Comparison of ENCODE assay signal across 1 cellular context in the genomic region with DNA sequence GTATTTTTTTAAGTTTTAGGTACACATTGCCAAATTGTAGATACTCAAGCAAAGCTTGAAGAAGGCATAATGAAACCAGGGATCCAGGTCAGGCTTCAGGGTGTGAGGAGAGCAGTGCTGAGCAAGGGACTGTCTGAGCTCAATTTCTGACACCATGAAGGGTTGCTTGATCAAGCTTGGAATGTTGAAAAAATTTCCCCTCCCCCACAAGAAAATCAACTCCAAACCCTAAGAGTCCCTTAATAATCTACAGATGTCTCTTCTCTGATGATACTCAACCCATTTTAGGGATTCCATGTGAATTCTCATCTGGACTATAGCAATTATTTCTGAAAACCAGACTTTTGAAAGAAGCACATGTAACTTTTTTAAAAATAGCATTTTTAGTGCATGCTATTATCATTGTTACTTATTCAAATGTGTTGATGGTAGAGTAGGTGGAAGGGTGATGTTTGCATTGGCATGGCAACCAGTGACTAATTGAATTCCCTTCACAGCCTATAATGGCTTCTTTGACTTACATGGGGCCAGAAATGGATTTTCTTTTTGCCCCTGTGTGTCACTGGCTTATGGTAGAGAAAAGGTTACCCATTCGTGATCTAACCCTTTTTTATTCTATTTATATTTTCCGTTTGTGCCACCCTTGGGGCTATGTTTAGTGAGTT.
TF ChIP-seq lines count a peak whose summit lies in the region.

No MANE protein-coding gene starts in this region.

TF ChIP-seq in WTC11, 78 proteins besides CTCF, POLR2A, EP300 and RAD21 (continued from another document):
- TF ChIP-seq, protein P1, sequence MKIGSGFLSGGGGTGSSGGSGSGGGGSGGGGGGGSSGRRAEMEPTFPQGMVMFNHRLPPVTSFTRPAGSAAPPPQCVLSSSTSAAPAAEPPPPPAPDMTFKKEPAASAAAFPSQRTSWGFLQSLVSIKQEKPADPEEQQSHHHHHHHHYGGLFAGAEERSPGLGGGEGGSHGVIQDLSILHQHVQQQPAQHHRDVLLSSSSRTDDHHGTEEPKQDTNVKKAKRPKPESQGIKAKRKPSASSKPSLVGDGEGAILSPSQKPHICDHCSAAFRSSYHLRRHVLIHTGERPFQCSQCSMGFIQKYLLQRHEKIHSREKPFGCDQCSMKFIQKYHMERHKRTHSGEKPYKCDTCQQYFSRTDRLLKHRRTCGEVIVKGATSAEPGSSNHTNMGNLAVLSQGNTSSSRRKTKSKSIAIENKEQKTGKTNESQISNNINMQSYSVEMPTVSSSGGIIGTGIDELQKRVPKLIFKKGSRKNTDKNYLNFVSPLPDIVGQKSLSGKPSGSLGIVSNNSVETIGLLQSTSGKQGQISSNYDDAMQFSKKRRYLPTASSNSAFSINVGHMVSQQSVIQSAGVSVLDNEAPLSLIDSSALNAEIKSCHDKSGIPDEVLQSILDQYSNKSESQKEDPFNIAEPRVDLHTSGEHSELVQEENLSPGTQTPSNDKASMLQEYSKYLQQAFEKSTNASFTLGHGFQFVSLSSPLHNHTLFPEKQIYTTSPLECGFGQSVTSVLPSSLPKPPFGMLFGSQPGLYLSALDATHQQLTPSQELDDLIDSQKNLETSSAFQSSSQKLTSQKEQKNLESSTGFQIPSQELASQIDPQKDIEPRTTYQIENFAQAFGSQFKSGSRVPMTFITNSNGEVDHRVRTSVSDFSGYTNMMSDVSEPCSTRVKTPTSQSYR (CRISPR knock-in tag; IDR thresholded peaks at IDR 0.05): no peak
- TF ChIP-seq, protein P2, sequence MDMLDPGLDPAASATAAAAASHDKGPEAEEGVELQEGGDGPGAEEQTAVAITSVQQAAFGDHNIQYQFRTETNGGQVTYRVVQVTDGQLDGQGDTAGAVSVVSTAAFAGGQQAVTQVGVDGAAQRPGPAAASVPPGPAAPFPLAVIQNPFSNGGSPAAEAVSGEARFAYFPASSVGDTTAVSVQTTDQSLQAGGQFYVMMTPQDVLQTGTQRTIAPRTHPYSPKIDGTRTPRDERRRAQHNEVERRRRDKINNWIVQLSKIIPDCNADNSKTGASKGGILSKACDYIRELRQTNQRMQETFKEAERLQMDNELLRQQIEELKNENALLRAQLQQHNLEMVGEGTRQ (CRISPR knock-in tag; IDR thresholded peaks at IDR 0.05): no peak
- TF ChIP-seq ETV6 (CRISPR knock-in tag; IDR thresholded peaks at IDR 0.05) (no peak), MXD4 (CRISPR knock-in tag; IDR thresholded peaks at IDR 0.05; ENCODE audit: borderline replicate concordance) (no peak), SMAD3 (CRISPR knock-in tag; IDR thresholded peaks at IDR 0.05; ENCODE audit: borderline replicate concordance) (no peak)
- TF ChIP-seq, protein P3, sequence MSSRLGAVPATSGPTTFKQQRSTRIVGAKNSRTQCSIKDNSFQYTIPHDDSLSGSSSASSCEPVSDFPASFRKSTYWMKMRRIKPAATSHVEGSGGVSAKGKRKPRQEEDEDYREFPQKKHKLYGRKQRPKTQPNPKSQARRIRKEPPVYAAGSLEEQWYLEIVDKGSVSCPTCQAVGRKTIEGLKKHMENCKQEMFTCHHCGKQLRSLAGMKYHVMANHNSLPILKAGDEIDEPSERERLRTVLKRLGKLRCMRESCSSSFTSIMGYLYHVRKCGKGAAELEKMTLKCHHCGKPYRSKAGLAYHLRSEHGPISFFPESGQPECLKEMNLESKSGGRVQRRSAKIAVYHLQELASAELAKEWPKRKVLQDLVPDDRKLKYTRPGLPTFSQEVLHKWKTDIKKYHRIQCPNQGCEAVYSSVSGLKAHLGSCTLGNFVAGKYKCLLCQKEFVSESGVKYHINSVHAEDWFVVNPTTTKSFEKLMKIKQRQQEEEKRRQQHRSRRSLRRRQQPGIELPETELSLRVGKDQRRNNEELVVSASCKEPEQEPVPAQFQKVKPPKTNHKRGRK (CRISPR knock-in tag; IDR thresholded peaks at IDR 0.05; ENCODE audit: borderline replicate concordance): no peak
- TF ChIP-seq, protein P4, sequence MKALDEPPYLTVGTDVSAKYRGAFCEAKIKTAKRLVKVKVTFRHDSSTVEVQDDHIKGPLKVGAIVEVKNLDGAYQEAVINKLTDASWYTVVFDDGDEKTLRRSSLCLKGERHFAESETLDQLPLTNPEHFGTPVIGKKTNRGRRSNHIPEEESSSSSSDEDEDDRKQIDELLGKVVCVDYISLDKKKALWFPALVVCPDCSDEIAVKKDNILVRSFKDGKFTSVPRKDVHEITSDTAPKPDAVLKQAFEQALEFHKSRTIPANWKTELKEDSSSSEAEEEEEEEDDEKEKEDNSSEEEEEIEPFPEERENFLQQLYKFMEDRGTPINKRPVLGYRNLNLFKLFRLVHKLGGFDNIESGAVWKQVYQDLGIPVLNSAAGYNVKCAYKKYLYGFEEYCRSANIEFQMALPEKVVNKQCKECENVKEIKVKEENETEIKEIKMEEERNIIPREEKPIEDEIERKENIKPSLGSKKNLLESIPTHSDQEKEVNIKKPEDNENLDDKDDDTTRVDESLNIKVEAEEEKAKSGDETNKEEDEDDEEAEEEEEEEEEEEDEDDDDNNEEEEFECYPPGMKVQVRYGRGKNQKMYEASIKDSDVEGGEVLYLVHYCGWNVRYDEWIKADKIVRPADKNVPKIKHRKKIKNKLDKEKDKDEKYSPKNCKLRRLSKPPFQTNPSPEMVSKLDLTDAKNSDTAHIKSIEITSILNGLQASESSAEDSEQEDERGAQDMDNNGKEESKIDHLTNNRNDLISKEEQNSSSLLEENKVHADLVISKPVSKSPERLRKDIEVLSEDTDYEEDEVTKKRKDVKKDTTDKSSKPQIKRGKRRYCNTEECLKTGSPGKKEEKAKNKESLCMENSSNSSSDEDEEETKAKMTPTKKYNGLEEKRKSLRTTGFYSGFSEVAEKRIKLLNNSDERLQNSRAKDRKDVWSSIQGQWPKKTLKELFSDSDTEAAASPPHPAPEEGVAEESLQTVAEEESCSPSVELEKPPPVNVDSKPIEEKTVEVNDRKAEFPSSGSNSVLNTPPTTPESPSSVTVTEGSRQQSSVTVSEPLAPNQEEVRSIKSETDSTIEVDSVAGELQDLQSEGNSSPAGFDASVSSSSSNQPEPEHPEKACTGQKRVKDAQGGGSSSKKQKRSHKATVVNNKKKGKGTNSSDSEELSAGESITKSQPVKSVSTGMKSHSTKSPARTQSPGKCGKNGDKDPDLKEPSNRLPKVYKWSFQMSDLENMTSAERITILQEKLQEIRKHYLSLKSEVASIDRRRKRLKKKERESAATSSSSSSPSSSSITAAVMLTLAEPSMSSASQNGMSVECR (CRISPR knock-in tag; IDR thresholded peaks at IDR 0.05; ENCODE audit: borderline replicate concordance): no peak
